20 cellular contexts compared by ENCODE assay signal in genomic region chr5:116654890-116655289, GRCh38.
DNase-seq lines count a peak whose midpoint lies in the region; ATAC-seq and TF ChIP-seq lines count a peak whose summit lies in the region.
"Had no signal": no experiment of that assay in that cellular context is flagged by ENCODE, and none has a peak within 500 bp of the region (broad histone marks: within the 10 kb centered on the region; RNA-seq: fewer than 3 reads in every experiment).

No MANE protein-coding gene starts in this region.

- intact Hi-C loops in A673 (cut with micrococcal nuclease; ENCODE audit: unreplicated experiment) = loop anchor here (2.0 kb wide), 1 partner anchor 80 kb away; the partner anchor contains the start of gene SEMA6A

- peaks cover 55% of the 10 kb centered on the region for H3K4me1 Mint-ChIP-seq in endodermal cell
- H3K4me1 Mint-ChIP-seq in neural progenitor cell = peaks cover 58% of the 10 kb centered on the region
- H3K4me1 Mint-ChIP-seq in endothelial cell (ENCODE audit: unreplicated experiment) = peaks cover 13% of the 10 kb centered on the region

- CTCF ChIA-PET in A673 (lab: Charles Lee) = interaction anchor here (1.2 kb wide), 1 partner anchor 78 kb away, joined by 3 read pairs; no protein-coding TSS in a partner anchor

- H4K20me1 ChIP-seq in neural progenitor cell (ENCODE audit: low read depth) = no peaks in the 10 kb centered on the region
- H4K20me1 ChIP-seq: BLaER1 treated with 17β-estradiol and CSF1 and Interleukin-3, amounts not matched to agents 10 nM and 100 nM had no signal

- H3K27me3 Mint-ChIP-seq in endodermal cell (ENCODE audit: insufficient read depth) = no peaks in the 10 kb centered on the region
- no peaks in the 10 kb centered on the region for H3K27me3 Mint-ChIP-seq in neural progenitor cell (ENCODE audit: insufficient read depth, low read depth)
- no peaks in the 10 kb centered on the region for H3K27me3 Mint-ChIP-seq in endothelial cell (ENCODE audit: unreplicated experiment)

- H3K4me3 ChIP-seq in A673 (ENCODE audit: low read depth, low read length, poor library complexity, severe bottlenecking) (no peak overlapping the region), HUES6 (ENCODE audit: low read depth, low read length) (no peak overlapping the region), endodermal cell (ENCODE audit: low read length) (no peak overlapping the region), neural progenitor cell (no peak overlapping the region)
- H3K4me3 ChIP-seq: A549; BLaER1 treated with 17β-estradiol and CSF1 and Interleukin-3, amounts not matched to agents 10 nM and 100 nM; GM12878 had no signal

- H3K4me1 ChIP-seq in A673 (ENCODE audit: insufficient read depth, low read length, poor library complexity, severe bottlenecking) = peaks cover 67% of the 10 kb centered on the region
- H3K4me1 ChIP-seq in HUES6 (ENCODE audit: control insufficient read depth, insufficient read depth, low read length) = peaks cover 61% of the 10 kb centered on the region
- H3K4me1 ChIP-seq in endodermal cell (ENCODE audit: control insufficient read depth, insufficient read depth, low read length) = peaks cover 4% of the 10 kb centered on the region
- H3K4me1 ChIP-seq in neural progenitor cell = peaks cover 62% of the 10 kb centered on the region
- H3K4me1 ChIP-seq: A549; BLaER1 treated with 17β-estradiol and CSF1 and Interleukin-3, amounts not matched to agents 10 nM and 100 nM had no signal

- no peaks in the 10 kb centered on the region for H3K9me3 ChIP-seq in A673 (ENCODE audit: low read depth, low read length, poor library complexity, severe bottlenecking)
- no peaks in the 10 kb centered on the region for H3K9me3 ChIP-seq in HUES6 (ENCODE audit: control insufficient read depth, insufficient read depth, low read depth, low read length)
- peaks cover 4% of the 10 kb centered on the region for H3K9me3 ChIP-seq in endodermal cell (ENCODE audit: control insufficient read depth, low read length)
- H3K9me3 ChIP-seq in neural progenitor cell (ENCODE audit: low read depth) = no peaks in the 10 kb centered on the region
- H3K9me3 ChIP-seq: A549 had no signal

- no peaks in the 10 kb centered on the region for H3K27me3 ChIP-seq in A673 (replicated peaks; ENCODE audit: insufficient read depth, low read depth, low read length, poor library complexity)
- H3K27me3 ChIP-seq in HUES6 (ENCODE audit: control insufficient read depth, insufficient read depth, low read length) = no peaks in the 10 kb centered on the region
- no peaks in the 10 kb centered on the region for H3K27me3 ChIP-seq in endodermal cell (ENCODE audit: control insufficient read depth, insufficient read depth, low read length, poor library complexity, severe bottlenecking)
- H3K27me3 ChIP-seq in neural progenitor cell = no peaks in the 10 kb centered on the region

- H3K36me3 ChIP-seq in A673 (ENCODE audit: insufficient read depth, low read length, poor library complexity, severe bottlenecking) = no peaks in the 10 kb centered on the region
- no peaks in the 10 kb centered on the region for H3K36me3 ChIP-seq in HUES6 (ENCODE audit: control insufficient read depth, insufficient read depth, low read length)
- H3K36me3 ChIP-seq in endodermal cell (ENCODE audit: control insufficient read depth, insufficient read depth, low read length) = no peaks in the 10 kb centered on the region
- no peaks in the 10 kb centered on the region for H3K36me3 ChIP-seq in neural progenitor cell
- H3K36me3 ChIP-seq: BLaER1 treated with 17β-estradiol and CSF1 and Interleukin-3, amounts not matched to agents 10 nM and 100 nM had no signal

- H3K27ac ChIP-seq in A673 (ENCODE audit: low read depth, low read length, poor library complexity, severe bottlenecking) (peak overlapping the region; percentile 82), HUES6 (ENCODE audit: low read depth, low read length) (peak overlapping the region; percentile 31; the same call in 1 of the 2 replicates), endodermal cell (ENCODE audit: low read depth, low read length) (no peak overlapping the region), neural progenitor cell (no peak overlapping the region)
- H3K27ac ChIP-seq: 22Rv1; A549; BLaER1 treated with 17β-estradiol and CSF1 and Interleukin-3, amounts not matched to agents 10 nM and 100 nM had no signal

- peak overlapping the region; percentile 26 for H2AFZ ChIP-seq in neural progenitor cell (replicated peaks)

- H3K36me3 Mint-ChIP-seq in endodermal cell (ENCODE audit: low read depth) (no peaks in the 10 kb centered on the region), neural progenitor cell (no peaks in the 10 kb centered on the region), endothelial cell (ENCODE audit: low read depth, unreplicated experiment) (no peaks in the 10 kb centered on the region)
- H3K36me3 Mint-ChIP-seq: CD8-positive, alpha-beta T cell; IgD-negative memory B cell had no signal

- WGBS in endodermal cell (ENCODE audit: insufficient coverage in 1 of 2, insufficient read length in 1 of 2), 2 experiments = 32 to 47% methylated on average over 2 of the region's 3 CpGs

- no TSS peak for BruUV-seq in A673 (replicated peaks; lab: Mats Ljungman, UMichigan)

- DNase-seq in A673 (ENCODE audit: low spot score) (peak; percentile 92), endodermal cell (no peak), neural progenitor cell (ENCODE audit: low spot score) (peak; percentile 28), endothelial cell (ENCODE audit: low spot score) (no peak)
- no peak for DNase-seq in stimulated activated CD4-positive, alpha-beta T cell treated with anti-CD3 and anti-CD28 coated beads, Interleukin-4, amount 100 ng/mL, for 1 hour
- DNase-seq: Calu3; CD8-positive, alpha-beta T cell; DMS53; DND-41; EL; HCEC 1CT had no signal

- peaks cover 13% of the 10 kb centered on the region for H3F3A ChIP-seq in neural progenitor cell (ENCODE audit: low read depth)

- H3K9me3 Mint-ChIP-seq in endodermal cell (no peaks in the 10 kb centered on the region), neural progenitor cell (no peaks in the 10 kb centered on the region), endothelial cell (ENCODE audit: unreplicated experiment) (no peaks in the 10 kb centered on the region)
- H3K9me3 Mint-ChIP-seq: CD8-positive, alpha-beta T cell; IgD-negative memory B cell had no signal

- H3K4me3 Mint-ChIP-seq in endodermal cell (no peak overlapping the region), neural progenitor cell (no peak overlapping the region), endothelial cell (ENCODE audit: unreplicated experiment) (no peak overlapping the region)
- H3K4me3 Mint-ChIP-seq: B cell; CD8-positive, alpha-beta T cell; IgD-negative memory B cell had no signal

- ATAC-seq in GM19395 (IDR thresholded peaks at IDR 0.05; ENCODE audit: unreplicated experiment) = no peak
- ATAC-seq: A549; CD8-positive, alpha-beta T cell; GM12878; HepG2 had no signal

- H3K4me2 ChIP-seq in neural progenitor cell = peak overlapping the region; percentile 44
- H3K4me2 ChIP-seq: A549; BLaER1 treated with 17β-estradiol and CSF1 and Interleukin-3, amounts not matched to agents 10 nM and 100 nM had no signal

- H3K27ac Mint-ChIP-seq in endodermal cell (peak overlapping the region; percentile 31), neural progenitor cell (no peak overlapping the region), endothelial cell (ENCODE audit: unreplicated experiment) (no peak overlapping the region)
- H3K27ac Mint-ChIP-seq: B cell; CD8-positive, alpha-beta T cell; IgD-negative memory B cell had no signal

- no peak for TF ChIP-seq CTCF in A673 (conservative IDR thresholded peaks at IDR 0.05; ENCODE audit: low read depth, low read length)
- TF ChIP-seq CTCF in endodermal cell (conservative IDR thresholded peaks at IDR 0.05) = no peak
- no peak for TF ChIP-seq CTCF in neural progenitor cell (IDR thresholded peaks at IDR 0.05)
- TF ChIP-seq CTCF in endothelial cell (IDR thresholded peaks at IDR 0.05; ENCODE audit: unreplicated experiment) = no peak

- H3K9ac ChIP-seq in HUES6 (ENCODE audit: low read length) (no peak overlapping the region), endodermal cell (ENCODE audit: extremely low read depth, low read length, poor library complexity, severe bottlenecking) (no peak overlapping the region), neural progenitor cell (no peak overlapping the region)
- H3K9ac ChIP-seq: BLaER1 treated with 17β-estradiol and CSF1 and Interleukin-3, amounts not matched to agents 10 nM and 100 nM had no signal

- POLR2A ChIA-PET in A673 (lab: Charles Lee; ENCODE audit: low non-redundant PET) = no interaction called here

- no peaks in the 10 kb centered on the region for H3K79me2 ChIP-seq in neural progenitor cell (ENCODE audit: low read depth)

Comparison
In these comparisons a context has a peak if more than half of its experiments do, and no peak if none do; other contexts are left out.
1. DNase-seq: peak in A673 (single experiment) and neural progenitor cell (single experiment); none in endodermal cell (single experiment), stimulated activated CD4-positive, alpha-beta T cell treated with anti-CD3 and anti-CD28 coated beads, Interleukin-4, amount 100 ng/mL, for 1 hour (single experiment) and endothelial cell (single experiment).
2. H3K27ac ChIP-seq: peak in A673 (single experiment) and HUES6 (single experiment); none in endodermal cell (single experiment) and neural progenitor cell (single experiment).